ENCODE assay signal across 15 cellular contexts in the genomic region with DNA sequence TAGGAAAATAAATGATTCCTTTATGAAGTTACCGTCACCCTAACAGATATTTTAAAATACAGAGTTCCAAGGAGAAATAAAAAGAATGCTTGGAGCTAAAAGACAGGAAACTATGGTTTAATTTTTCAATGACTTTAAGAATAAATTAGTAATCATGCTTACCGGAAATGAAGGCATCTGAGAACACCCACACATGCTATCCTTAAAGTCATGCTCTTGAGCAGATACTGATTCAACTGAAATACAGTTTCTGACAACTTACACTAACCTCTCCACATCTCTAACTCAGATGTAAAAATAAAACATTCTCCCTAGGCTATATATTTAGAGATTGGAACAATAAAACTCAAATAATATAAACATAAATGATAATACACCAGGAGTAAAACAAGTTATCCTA. TPM values are rescaled to one million over a fixed set of nuclear protein-coding genes. Genes with fewer than 3 reads are reported as not detected.
A peak's percentile ranks its signal among the peaks of the same experiment; 100 is the strongest.
DNase-seq lines count a peak whose midpoint lies in the region; ATAC-seq and TF ChIP-seq lines count a peak whose summit lies in the region.
"Had no signal": no experiment of that assay in that cellular context is flagged by ENCODE, and none has a peak within 500 bp of the region (broad histone marks: within the 10 kb centered on the region; RNA-seq: fewer than 3 reads in every experiment).

No MANE protein-coding gene starts in this region.

- peaks cover 20 to 27% of the 10 kb centered on the region in 2 donors for H3K4me1 ChIP-seq in naive thymus-derived CD4-positive, alpha-beta T cell (ENCODE audit: control insufficient read depth in 2 of 2, insufficient read depth in 2 of 2, low read length in 2 of 2)
- H3K4me1 ChIP-seq in upper lobe of right lung = peaks cover 32% of the 10 kb centered on the region

- ATAC-seq in activated CD4-positive, CD25-positive, alpha-beta regulatory T cell treated with anti-CD3 and anti-CD28 coated beads, Interleukin-2, amount 50 U/mL, for 24 hours = peak; percentile 68 to 76
- ATAC-seq in activated CD8-positive, alpha-beta T cell treated with anti-CD3 and anti-CD28 coated beads, Interleukin-2, amount 10 ng/mL, durations not matched to agents 7 days and 5 days = no peak
- no peak for ATAC-seq in naive thymus-derived CD4-positive, alpha-beta T cell
- ATAC-seq in upper lobe of right lung = no peak
- ATAC-seq in HG02678 (IDR thresholded peaks at IDR 0.05; ENCODE audit: unreplicated experiment) = no peak

- H3K27me3 ChIP-seq in naive thymus-derived CD4-positive, alpha-beta T cell (ENCODE audit: control insufficient read depth in 2 of 2, insufficient read depth in 2 of 2, low read length in 2 of 2) = no peaks in the 10 kb centered on the region
- no peaks in the 10 kb centered on the region for H3K27me3 ChIP-seq in upper lobe of right lung
- H3K27me3 ChIP-seq: transverse colon had no signal

- H3K4me1 Mint-ChIP-seq in activated CD8-positive, alpha-beta T cell treated with anti-CD3 and anti-CD28 coated beads, Interleukin-2, amount 10 ng/mL, durations not matched to agents 7 days and 5 days (ENCODE audit: low read depth) = peaks cover 46% of the 10 kb centered on the region
- peaks cover 35 to 66% (median 46%) of the 10 kb centered on the region in 7 donors for H3K4me1 Mint-ChIP-seq in naive thymus-derived CD4-positive, alpha-beta T cell
- peaks cover 23% of the 10 kb centered on the region for H3K4me1 Mint-ChIP-seq in endothelial cell (ENCODE audit: unreplicated experiment)

- peaks cover 4 to 49% (median 11%) of the 10 kb centered on the region in 3 experiments for H3K36me3 ChIP-seq in naive thymus-derived CD4-positive, alpha-beta T cell (ENCODE audit: control insufficient read depth in 2 of 3, insufficient read depth in 3 of 3, low read length in 3 of 3)
- H3K36me3 ChIP-seq in upper lobe of right lung = peaks cover 58% of the 10 kb centered on the region

- no peak overlapping the region for H3K4me3 ChIP-seq in naive thymus-derived CD4-positive, alpha-beta T cell (ENCODE audit: low read length)
- no peak overlapping the region for H3K4me3 ChIP-seq in upper lobe of right lung
- H3K4me3 ChIP-seq: transverse colon had no signal

- H3K9me3 Mint-ChIP-seq in activated CD8-positive, alpha-beta T cell treated with anti-CD3 and anti-CD28 coated beads, Interleukin-2, amount 10 ng/mL, durations not matched to agents 7 days and 5 days (ENCODE audit: insufficient read depth) = no peaks in the 10 kb centered on the region
- H3K9me3 Mint-ChIP-seq in naive thymus-derived CD4-positive, alpha-beta T cell = peaks cover 0 to 3% (median 0%) of the 10 kb centered on the region in 11 donors
- H3K9me3 Mint-ChIP-seq in endothelial cell (ENCODE audit: unreplicated experiment) = no peaks in the 10 kb centered on the region

- H3K9me3 ChIP-seq in naive thymus-derived CD4-positive, alpha-beta T cell (ENCODE audit: control insufficient read depth in 2 of 3, low read length in 3 of 3) = no peaks in the 10 kb centered on the region
- H3K9me3 ChIP-seq in upper lobe of right lung = no peaks in the 10 kb centered on the region
- H3K9me3 ChIP-seq: transverse colon had no signal

- H3K4me3 Mint-ChIP-seq in activated CD8-positive, alpha-beta T cell treated with anti-CD3 and anti-CD28 coated beads, Interleukin-2, amount 10 ng/mL, durations not matched to agents 7 days and 5 days = no peak overlapping the region
- peak overlapping the region; percentile 12 to 71 (median 52) for H3K4me3 Mint-ChIP-seq in naive thymus-derived CD4-positive, alpha-beta T cell
- H3K4me3 Mint-ChIP-seq in endothelial cell (ENCODE audit: unreplicated experiment) = no peak overlapping the region

- CTCF ChIA-PET in activated CD8-positive, alpha-beta T cell treated with anti-CD3 and anti-CD28 coated beads, Interleukin-2, amount 10 ng/mL, durations not matched to agents 7 days and 5 days (lab: Charles Lee) = interaction anchor here (1.1 to 14.0 kb wide), 3 partner anchors 10 to 358 kb away, joined by 3 to 146 read pairs (median 9); partner anchors contain the start of gene PITPNC1
- CTCF ChIA-PET in naive thymus-derived CD4-positive, alpha-beta T cell (lab: Charles Lee) = interaction anchor here (1.7 to 1.9 kb wide), 2 partner anchors 15 to 17 kb away, joined by 5 to 12 read pairs; no protein-coding TSS in a partner anchor

- TF ChIP-seq CTCF in upper lobe of right lung (IDR thresholded peaks at IDR 0.05) (no peak), endothelial cell (IDR thresholded peaks at IDR 0.05; ENCODE audit: unreplicated experiment) (no peak)

- no peaks in the 10 kb centered on the region for H3K27me3 Mint-ChIP-seq in activated CD8-positive, alpha-beta T cell treated with anti-CD3 and anti-CD28 coated beads, Interleukin-2, amount 10 ng/mL, durations not matched to agents 7 days and 5 days (ENCODE audit: low read depth)
- no peaks in the 10 kb centered on the region for H3K27me3 Mint-ChIP-seq in naive thymus-derived CD4-positive, alpha-beta T cell
- H3K27me3 Mint-ChIP-seq in endothelial cell (ENCODE audit: unreplicated experiment) = peaks cover 3% of the 10 kb centered on the region

- POLR2A ChIA-PET in activated CD8-positive, alpha-beta T cell treated with anti-CD3 and anti-CD28 coated beads, Interleukin-2, amount 10 ng/mL, durations not matched to agents 7 days and 5 days (lab: Charles Lee) = interaction anchor here (1.1 kb wide), 1 partner anchor 21 kb away, joined by 3 read pairs; no protein-coding TSS in a partner anchor
- POLR2A ChIA-PET in naive thymus-derived CD4-positive, alpha-beta T cell (lab: Charles Lee) = interaction anchor here (0.6 kb wide), 1 partner anchor 17 kb away, joined by 3 read pairs; no protein-coding TSS in a partner anchor

- peak overlapping the region; percentile 78 for H3K27ac Mint-ChIP-seq in activated CD8-positive, alpha-beta T cell treated with anti-CD3 and anti-CD28 coated beads, Interleukin-2, amount 10 ng/mL, durations not matched to agents 7 days and 5 days
- H3K27ac Mint-ChIP-seq in naive thymus-derived CD4-positive, alpha-beta T cell = peak overlapping the region; percentile 45 to 88 (median 65)
- H3K27ac Mint-ChIP-seq in endothelial cell (ENCODE audit: unreplicated experiment) = no peak overlapping the region

- H3K36me3 Mint-ChIP-seq in activated CD8-positive, alpha-beta T cell treated with anti-CD3 and anti-CD28 coated beads, Interleukin-2, amount 10 ng/mL, durations not matched to agents 7 days and 5 days (ENCODE audit: low read depth) = peaks cover 60% of the 10 kb centered on the region
- H3K36me3 Mint-ChIP-seq in naive thymus-derived CD4-positive, alpha-beta T cell = peaks cover 11 to 28% (median 12%) of the 10 kb centered on the region in 5 donors
- H3K36me3 Mint-ChIP-seq in endothelial cell (ENCODE audit: low read depth, unreplicated experiment) = peaks cover 15% of the 10 kb centered on the region

- no peak for DNase-seq in activated CD4-positive, CD25-positive, alpha-beta regulatory T cell (lab: John Stamatoyannopoulos, UW)
- DNase-seq in GM03348 (ENCODE audit: low spot score) (peak; percentile 32), upper lobe of right lung (no peak), endothelial cell (ENCODE audit: low spot score) (no peak)
- DNase-seq in activated CD8-positive, alpha-beta T cell treated with anti-CD3 and anti-CD28 coated beads, Interleukin-2, amount 10 ng/mL, durations not matched to agents 7 days and 5 days = no peak
- DNase-seq in naive thymus-derived CD4-positive, alpha-beta T cell = no peak
- DNase-seq: erythroblast, glutamatergic neuron, NCI-H187, NCI-H524 treated with DMSO at 0.1 percent for 48 hours, small intestine, transverse colon had no signal

- intact Hi-C loops in naive thymus-derived CD4-positive, alpha-beta T cell (cut with micrococcal nuclease) = no loop called here
- intact Hi-C loops in upper lobe of right lung (cut with DNase I) = no loop called here

- peak overlapping the region; percentile 14 for H3K27ac ChIP-seq in naive thymus-derived CD4-positive, alpha-beta T cell (ENCODE audit: low read depth, low read length)
- no peak overlapping the region for H3K27ac ChIP-seq in upper lobe of right lung
- H3K27ac ChIP-seq: transverse colon, VCaP had no signal

RNA-seq across cellular contexts. Expression of gene PSMD12, which starts 7.8 kb away (rescaled TPM):
- total RNA-seq in activated CD8-positive, alpha-beta T cell treated with anti-CD3 and anti-CD28 coated beads, Interleukin-2, amount 10 ng/mL, durations not matched to agents 7 days and 5 days = 10 to 100 TPM; 49.4 to 53.9 TPM
- total RNA-seq in naive thymus-derived CD4-positive, alpha-beta T cell = 10 to 100 TPM; 35.8 to 54.4 (median 40.5) TPM
- polyA plus RNA-seq in naive thymus-derived CD4-positive, alpha-beta T cell = 10 to 100 TPM; 30.4 to 37.1 TPM
- total RNA-seq in upper lobe of right lung = 43.8 TPM
- 46.2 TPM for total RNA-seq in endothelial cell (ENCODE audit: unreplicated experiment)

RNA-seq across cellular contexts. Expression of gene PITPNC1, which starts 18.5 kb away (rescaled TPM):
- 10 to 100 TPM; 74.0 to 76.5 TPM for total RNA-seq in activated CD8-positive, alpha-beta T cell treated with anti-CD3 and anti-CD28 coated beads, Interleukin-2, amount 10 ng/mL, durations not matched to agents 7 days and 5 days
- 100 to 1,000 TPM in 2 of 5 experiments, 10 to 100 TPM in 3; 53.1 to 108 (median 99.6) TPM for total RNA-seq in naive thymus-derived CD4-positive, alpha-beta T cell
- polyA plus RNA-seq in naive thymus-derived CD4-positive, alpha-beta T cell = 100 to 1,000 TPM; 117 to 148 TPM
- total RNA-seq in upper lobe of right lung (25.4 TPM), endothelial cell (ENCODE audit: unreplicated experiment) (39.7 TPM)

Comparison
In these comparisons a context has a peak if more than half of its experiments do, and no peak if none do; other contexts are left out.
1. ATAC-seq: peak in activated CD4-positive, CD25-positive, alpha-beta regulatory T cell treated with anti-CD3 and anti-CD28 coated beads, Interleukin-2, amount 50 U/mL, for 24 hours (2 of 2); none in activated CD8-positive, alpha-beta T cell treated with anti-CD3 and anti-CD28 coated beads, Interleukin-2, amount 10 ng/mL, durations not matched to agents 7 days and 5 days (single experiment), naive thymus-derived CD4-positive, alpha-beta T cell (single experiment), upper lobe of right lung (single experiment) and HG02678 (single experiment).
2. H3K4me3 Mint-ChIP-seq: peak in naive thymus-derived CD4-positive, alpha-beta T cell (10 of 10); none in activated CD8-positive, alpha-beta T cell treated with anti-CD3 and anti-CD28 coated beads, Interleukin-2, amount 10 ng/mL, durations not matched to agents 7 days and 5 days (single experiment) and endothelial cell (single experiment).